In the genomic region with DNA sequence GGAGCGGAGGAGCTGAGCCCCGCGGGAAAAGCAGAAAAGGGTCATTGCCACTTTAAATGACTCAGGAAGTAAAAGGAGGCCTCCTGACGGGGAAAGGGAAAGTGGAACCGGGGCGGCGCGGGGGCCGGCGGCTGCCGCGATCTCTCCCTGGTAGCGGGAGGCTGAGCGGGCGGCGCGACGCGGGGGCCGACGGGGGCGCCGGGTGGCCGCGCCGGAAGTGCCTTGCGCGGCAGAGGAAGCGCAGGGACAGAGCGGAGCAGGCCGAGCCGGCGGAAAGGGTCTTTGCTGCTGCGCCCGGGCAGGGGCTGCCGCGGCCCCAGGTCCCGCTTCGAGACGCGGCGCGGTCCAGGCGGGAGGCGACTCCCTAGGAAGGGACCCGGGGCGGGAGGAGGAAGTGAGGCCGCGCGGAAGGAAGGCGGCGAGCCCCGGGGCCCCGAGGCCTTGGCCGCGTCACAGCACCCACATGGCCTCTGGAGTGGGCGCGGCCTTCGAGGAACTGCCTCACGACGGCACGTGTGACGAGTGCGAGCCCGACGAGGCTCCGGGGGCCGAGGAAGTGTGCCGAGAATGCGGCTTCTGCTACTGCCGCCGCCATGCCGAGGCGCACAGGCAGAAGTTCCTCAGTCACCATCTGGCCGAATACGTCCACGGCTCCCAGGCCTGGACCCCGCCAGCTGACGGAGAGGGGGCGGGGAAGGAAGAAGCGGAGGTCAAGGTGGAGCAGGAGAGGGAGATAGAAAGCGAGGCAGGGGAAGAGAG, we compare ENCODE assay signal across 1 cellular context.
A peak's percentile ranks its signal among the peaks of the same experiment; 100 is the strongest.
TF ChIP-seq lines count a peak whose summit lies in the region.

A gene with protein sequence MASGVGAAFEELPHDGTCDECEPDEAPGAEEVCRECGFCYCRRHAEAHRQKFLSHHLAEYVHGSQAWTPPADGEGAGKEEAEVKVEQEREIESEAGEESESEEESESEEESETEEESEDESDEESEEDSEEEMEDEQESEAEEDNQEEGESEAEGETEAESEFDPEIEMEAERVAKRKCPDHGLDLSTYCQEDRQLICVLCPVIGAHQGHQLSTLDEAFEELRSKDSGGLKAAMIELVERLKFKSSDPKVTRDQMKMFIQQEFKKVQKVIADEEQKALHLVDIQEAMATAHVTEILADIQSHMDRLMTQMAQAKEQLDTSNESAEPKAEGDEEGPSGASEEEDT (plus strand): TSS at position 127 of the 759 bp plus-strand sequence. CDS start 337 bp downstream, at position 464.

TF ChIP-seq in HepG2, 621 proteins besides CTCF, POLR2A, EP300 and RAD21 (continued from another document and continues in another):
- TF ChIP-seq, protein P1, sequence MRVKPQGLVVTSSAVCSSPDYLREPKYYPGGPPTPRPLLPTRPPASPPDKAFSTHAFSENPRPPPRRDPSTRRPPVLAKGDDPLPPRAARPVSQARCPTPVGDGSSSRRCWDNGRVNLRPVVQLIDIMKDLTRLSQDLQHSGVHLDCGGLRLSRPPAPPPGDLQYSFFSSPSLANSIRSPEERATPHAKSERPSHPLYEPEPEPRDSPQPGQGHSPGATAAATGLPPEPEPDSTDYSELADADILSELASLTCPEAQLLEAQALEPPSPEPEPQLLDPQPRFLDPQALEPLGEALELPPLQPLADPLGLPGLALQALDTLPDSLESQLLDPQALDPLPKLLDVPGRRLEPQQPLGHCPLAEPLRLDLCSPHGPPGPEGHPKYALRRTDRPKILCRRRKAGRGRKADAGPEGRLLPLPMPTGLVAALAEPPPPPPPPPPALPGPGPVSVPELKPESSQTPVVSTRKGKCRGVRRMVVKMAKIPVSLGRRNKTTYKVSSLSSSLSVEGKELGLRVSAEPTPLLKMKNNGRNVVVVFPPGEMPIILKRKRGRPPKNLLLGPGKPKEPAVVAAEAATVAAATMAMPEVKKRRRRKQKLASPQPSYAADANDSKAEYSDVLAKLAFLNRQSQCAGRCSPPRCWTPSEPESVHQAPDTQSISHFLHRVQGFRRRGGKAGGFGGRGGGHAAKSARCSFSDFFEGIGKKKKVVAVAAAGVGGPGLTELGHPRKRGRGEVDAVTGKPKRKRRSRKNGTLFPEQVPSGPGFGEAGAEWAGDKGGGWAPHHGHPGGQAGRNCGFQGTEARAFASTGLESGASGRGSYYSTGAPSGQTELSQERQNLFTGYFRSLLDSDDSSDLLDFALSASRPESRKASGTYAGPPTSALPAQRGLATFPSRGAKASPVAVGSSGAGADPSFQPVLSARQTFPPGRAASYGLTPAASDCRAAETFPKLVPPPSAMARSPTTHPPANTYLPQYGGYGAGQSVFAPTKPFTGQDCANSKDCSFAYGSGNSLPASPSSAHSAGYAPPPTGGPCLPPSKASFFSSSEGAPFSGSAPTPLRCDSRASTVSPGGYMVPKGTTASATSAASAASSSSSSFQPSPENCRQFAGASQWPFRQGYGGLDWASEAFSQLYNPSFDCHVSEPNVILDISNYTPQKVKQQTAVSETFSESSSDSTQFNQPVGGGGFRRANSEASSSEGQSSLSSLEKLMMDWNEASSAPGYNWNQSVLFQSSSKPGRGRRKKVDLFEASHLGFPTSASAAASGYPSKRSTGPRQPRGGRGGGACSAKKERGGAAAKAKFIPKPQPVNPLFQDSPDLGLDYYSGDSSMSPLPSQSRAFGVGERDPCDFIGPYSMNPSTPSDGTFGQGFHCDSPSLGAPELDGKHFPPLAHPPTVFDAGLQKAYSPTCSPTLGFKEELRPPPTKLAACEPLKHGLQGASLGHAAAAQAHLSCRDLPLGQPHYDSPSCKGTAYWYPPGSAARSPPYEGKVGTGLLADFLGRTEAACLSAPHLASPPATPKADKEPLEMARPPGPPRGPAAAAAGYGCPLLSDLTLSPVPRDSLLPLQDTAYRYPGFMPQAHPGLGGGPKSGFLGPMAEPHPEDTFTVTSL (CRISPR knock-in tag; IDR thresholded peaks at IDR 0.05; ENCODE audit: borderline replicate concordance) = peak; percentile 59
- TF ChIP-seq TCF7L2 (IDR thresholded peaks at IDR 0.05; ENCODE audit: low read depth, low read length) = no peak
- TF ChIP-seq PHF8 (CRISPR knock-in tag; IDR thresholded peaks at IDR 0.05) = peak; percentile 89
- TF ChIP-seq MAF1 (CRISPR knock-in tag; IDR thresholded peaks at IDR 0.05; ENCODE audit: borderline replicate concordance) = 0 out of 2 replicates have a peak, but pooled peaks have one; percentile 76
- TF ChIP-seq HNRNPLL (IDR thresholded peaks at IDR 0.05; ENCODE audit: low read depth, low read length, poor library complexity, severe bottlenecking) = peak; percentile 69
- TF ChIP-seq, protein P2, sequence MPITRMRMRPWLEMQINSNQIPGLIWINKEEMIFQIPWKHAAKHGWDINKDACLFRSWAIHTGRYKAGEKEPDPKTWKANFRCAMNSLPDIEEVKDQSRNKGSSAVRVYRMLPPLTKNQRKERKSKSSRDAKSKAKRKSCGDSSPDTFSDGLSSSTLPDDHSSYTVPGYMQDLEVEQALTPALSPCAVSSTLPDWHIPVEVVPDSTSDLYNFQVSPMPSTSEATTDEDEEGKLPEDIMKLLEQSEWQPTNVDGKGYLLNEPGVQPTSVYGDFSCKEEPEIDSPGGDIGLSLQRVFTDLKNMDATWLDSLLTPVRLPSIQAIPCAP (CRISPR knock-in tag; IDR thresholded peaks at IDR 0.05; ENCODE audit: low read depth) = no peak
- TF ChIP-seq ZNF552 (CRISPR knock-in tag; IDR thresholded peaks at IDR 0.05; ENCODE audit: borderline replicate concordance) = peak; percentile 99
- peak; percentile 99; the same call in 1 of the 2 replicates for TF ChIP-seq ZNF670 (CRISPR knock-in tag; IDR thresholded peaks at IDR 0.05; ENCODE audit: borderline replicate concordance)
- no peak for TF ChIP-seq ZKSCAN8 (CRISPR knock-in tag; IDR thresholded peaks at IDR 0.05; ENCODE audit: borderline replicate concordance)
- TF ChIP-seq CREB1 (IDR thresholded peaks at IDR 0.05) = peak; percentile 70
- TF ChIP-seq CREB1 (CRISPR knock-in tag; IDR thresholded peaks at IDR 0.05) = no peak
- no peak for TF ChIP-seq ELF4 (CRISPR knock-in tag; IDR thresholded peaks at IDR 0.05; ENCODE audit: borderline replicate concordance)
- no peak for TF ChIP-seq MATR3 (CRISPR knock-in tag; IDR thresholded peaks at IDR 0.05)
- TF ChIP-seq ZNF160 (CRISPR knock-in tag; IDR thresholded peaks at IDR 0.05) = peak; percentile 95; the same call in 1 of the 2 replicates
- TF ChIP-seq, protein P3, sequence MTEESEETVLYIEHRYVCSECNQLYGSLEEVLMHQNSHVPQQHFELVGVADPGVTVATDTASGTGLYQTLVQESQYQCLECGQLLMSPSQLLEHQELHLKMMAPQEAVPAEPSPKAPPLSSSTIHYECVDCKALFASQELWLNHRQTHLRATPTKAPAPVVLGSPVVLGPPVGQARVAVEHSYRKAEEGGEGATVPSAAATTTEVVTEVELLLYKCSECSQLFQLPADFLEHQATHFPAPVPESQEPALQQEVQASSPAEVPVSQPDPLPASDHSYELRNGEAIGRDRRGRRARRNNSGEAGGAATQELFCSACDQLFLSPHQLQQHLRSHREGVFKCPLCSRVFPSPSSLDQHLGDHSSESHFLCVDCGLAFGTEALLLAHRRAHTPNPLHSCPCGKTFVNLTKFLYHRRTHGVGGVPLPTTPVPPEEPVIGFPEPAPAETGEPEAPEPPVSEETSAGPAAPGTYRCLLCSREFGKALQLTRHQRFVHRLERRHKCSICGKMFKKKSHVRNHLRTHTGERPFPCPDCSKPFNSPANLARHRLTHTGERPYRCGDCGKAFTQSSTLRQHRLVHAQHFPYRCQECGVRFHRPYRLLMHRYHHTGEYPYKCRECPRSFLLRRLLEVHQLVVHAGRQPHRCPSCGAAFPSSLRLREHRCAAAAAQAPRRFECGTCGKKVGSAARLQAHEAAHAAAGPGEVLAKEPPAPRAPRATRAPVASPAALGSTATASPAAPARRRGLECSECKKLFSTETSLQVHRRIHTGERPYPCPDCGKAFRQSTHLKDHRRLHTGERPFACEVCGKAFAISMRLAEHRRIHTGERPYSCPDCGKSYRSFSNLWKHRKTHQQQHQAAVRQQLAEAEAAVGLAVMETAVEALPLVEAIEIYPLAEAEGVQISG (CRISPR knock-in tag; IDR thresholded peaks at IDR 0.05) = peak; percentile 84
- TF ChIP-seq ZNF558 (CRISPR knock-in tag; IDR thresholded peaks at IDR 0.05; ENCODE audit: borderline replicate concordance) = no peak; the same call in 1 of the 2 replicates
- TF ChIP-seq, protein P4, sequence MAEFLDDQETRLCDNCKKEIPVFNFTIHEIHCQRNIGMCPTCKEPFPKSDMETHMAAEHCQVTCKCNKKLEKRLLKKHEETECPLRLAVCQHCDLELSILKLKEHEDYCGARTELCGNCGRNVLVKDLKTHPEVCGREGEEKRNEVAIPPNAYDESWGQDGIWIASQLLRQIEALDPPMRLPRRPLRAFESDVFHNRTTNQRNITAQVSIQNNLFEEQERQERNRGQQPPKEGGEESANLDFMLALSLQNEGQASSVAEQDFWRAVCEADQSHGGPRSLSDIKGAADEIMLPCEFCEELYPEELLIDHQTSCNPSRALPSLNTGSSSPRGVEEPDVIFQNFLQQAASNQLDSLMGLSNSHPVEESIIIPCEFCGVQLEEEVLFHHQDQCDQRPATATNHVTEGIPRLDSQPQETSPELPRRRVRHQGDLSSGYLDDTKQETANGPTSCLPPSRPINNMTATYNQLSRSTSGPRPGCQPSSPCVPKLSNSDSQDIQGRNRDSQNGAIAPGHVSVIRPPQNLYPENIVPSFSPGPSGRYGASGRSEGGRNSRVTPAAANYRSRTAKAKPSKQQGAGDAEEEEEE (CRISPR knock-in tag; IDR thresholded peaks at IDR 0.05; ENCODE audit: borderline replicate concordance) = no peak; the same call in 1 of the 2 replicates
- TF ChIP-seq, protein P5, sequence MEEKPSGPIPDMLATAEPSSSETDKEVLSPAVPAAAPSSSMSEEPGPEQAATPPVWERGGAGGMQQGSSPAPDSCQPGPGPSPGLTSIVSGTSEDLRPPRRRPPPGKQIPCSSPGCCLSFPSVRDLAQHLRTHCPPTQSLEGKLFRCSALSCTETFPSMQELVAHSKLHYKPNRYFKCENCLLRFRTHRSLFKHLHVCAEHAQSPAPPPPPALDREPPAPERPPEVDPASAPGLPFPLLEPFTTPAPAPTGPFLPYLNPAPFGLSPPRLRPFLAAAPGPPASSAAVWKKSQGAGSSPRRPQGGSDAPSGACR (CRISPR knock-in tag; IDR thresholded peaks at IDR 0.05) = 0 out of 2 replicates have a peak, but pooled peaks have one; percentile 76
- TF ChIP-seq, protein P6, sequence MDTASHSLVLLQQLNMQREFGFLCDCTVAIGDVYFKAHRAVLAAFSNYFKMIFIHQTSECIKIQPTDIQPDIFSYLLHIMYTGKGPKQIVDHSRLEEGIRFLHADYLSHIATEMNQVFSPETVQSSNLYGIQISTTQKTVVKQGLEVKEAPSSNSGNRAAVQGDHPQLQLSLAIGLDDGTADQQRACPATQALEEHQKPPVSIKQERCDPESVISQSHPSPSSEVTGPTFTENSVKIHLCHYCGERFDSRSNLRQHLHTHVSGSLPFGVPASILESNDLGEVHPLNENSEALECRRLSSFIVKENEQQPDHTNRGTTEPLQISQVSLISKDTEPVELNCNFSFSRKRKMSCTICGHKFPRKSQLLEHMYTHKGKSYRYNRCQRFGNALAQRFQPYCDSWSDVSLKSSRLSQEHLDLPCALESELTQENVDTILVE (CRISPR knock-in tag; IDR thresholded peaks at IDR 0.05) = peak; percentile 82
- peak; percentile 99 for TF ChIP-seq BORCS8-MEF2B (CRISPR knock-in tag; IDR thresholded peaks at IDR 0.05)
- TF ChIP-seq MED13 (CRISPR knock-in tag; IDR thresholded peaks at IDR 0.05) = no peak; the same call in 1 of the 2 replicates
- TF ChIP-seq ZBTB3 (CRISPR knock-in tag; IDR thresholded peaks at IDR 0.05; ENCODE audit: borderline replicate concordance, low read depth) = peak; percentile 74; the same call in 1 of the 2 replicates
- peak; percentile 76; the same call in 1 of the 2 replicates for TF ChIP-seq ZNF337 (CRISPR knock-in tag; IDR thresholded peaks at IDR 0.05; ENCODE audit: borderline replicate concordance, low read depth)
- peak; percentile 82 for TF ChIP-seq ZNF496 (CRISPR knock-in tag; IDR thresholded peaks at IDR 0.05; ENCODE audit: insufficient replicate concordance)
- TF ChIP-seq, protein P7, sequence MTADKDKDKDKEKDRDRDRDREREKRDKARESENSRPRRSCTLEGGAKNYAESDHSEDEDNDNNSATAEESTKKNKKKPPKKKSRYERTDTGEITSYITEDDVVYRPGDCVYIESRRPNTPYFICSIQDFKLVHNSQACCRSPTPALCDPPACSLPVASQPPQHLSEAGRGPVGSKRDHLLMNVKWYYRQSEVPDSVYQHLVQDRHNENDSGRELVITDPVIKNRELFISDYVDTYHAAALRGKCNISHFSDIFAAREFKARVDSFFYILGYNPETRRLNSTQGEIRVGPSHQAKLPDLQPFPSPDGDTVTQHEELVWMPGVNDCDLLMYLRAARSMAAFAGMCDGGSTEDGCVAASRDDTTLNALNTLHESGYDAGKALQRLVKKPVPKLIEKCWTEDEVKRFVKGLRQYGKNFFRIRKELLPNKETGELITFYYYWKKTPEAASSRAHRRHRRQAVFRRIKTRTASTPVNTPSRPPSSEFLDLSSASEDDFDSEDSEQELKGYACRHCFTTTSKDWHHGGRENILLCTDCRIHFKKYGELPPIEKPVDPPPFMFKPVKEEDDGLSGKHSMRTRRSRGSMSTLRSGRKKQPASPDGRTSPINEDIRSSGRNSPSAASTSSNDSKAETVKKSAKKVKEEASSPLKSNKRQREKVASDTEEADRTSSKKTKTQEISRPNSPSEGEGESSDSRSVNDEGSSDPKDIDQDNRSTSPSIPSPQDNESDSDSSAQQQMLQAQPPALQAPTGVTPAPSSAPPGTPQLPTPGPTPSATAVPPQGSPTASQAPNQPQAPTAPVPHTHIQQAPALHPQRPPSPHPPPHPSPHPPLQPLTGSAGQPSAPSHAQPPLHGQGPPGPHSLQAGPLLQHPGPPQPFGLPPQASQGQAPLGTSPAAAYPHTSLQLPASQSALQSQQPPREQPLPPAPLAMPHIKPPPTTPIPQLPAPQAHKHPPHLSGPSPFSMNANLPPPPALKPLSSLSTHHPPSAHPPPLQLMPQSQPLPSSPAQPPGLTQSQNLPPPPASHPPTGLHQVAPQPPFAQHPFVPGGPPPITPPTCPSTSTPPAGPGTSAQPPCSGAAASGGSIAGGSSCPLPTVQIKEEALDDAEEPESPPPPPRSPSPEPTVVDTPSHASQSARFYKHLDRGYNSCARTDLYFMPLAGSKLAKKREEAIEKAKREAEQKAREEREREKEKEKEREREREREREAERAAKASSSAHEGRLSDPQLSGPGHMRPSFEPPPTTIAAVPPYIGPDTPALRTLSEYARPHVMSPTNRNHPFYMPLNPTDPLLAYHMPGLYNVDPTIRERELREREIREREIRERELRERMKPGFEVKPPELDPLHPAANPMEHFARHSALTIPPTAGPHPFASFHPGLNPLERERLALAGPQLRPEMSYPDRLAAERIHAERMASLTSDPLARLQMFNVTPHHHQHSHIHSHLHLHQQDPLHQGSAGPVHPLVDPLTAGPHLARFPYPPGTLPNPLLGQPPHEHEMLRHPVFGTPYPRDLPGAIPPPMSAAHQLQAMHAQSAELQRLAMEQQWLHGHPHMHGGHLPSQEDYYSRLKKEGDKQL (CRISPR knock-in tag; IDR thresholded peaks at IDR 0.05; ENCODE audit: low read depth) = peak; percentile 56; the same call in 1 of the 2 replicates
- no peak for TF ChIP-seq HHEX (CRISPR knock-in tag; IDR thresholded peaks at IDR 0.05)
